In genomic region chr9:5787220-5787619, GRCh38 we compare ENCODE assay signal across 15 cellular contexts.
"Had no signal": no experiment of that assay in that cellular context is flagged by ENCODE, and none has a peak within 500 bp of the region (broad histone marks: within the 10 kb centered on the region; RNA-seq: fewer than 3 reads in every experiment).

No MANE protein-coding gene starts in this region.

- H3K9me3 ChIP-seq: testis had no signal

- H3K27ac ChIP-seq: epithelial cell of prostate, testis, uterus had no signal

- H3K4me3 ChIP-seq: cardiac muscle cell, heart left ventricle, testis, uterus had no signal

- H3K27me3 Mint-ChIP-seq: activated CD4-positive, alpha-beta T cell treated with anti-CD3 and anti-CD28 coated beads, Interleukin-2, amount 10 ng/mL, durations not matched to agents 7 days and 5 days; activated naive CD8-positive, alpha-beta T cell treated with anti-CD3 and anti-CD28 coated beads, Interleukin-2, amount 10 ng/mL, durations not matched to agents 7 days and 5 days; naive B cell; stimulated activated memory B cell treated with anti-CD40 and anti-IgM and Interleukin-4, amounts not matched to agents 10 μg/mL and 1 μg/mL and 100 μg/mL, for 72 hours had no signal

- H3K4me3 Mint-ChIP-seq: activated CD4-positive, alpha-beta T cell treated with anti-CD3 and anti-CD28 coated beads, Interleukin-2, amount 10 ng/mL, durations not matched to agents 7 days and 5 days; activated naive CD8-positive, alpha-beta T cell treated with anti-CD3 and anti-CD28 coated beads, Interleukin-2, amount 10 ng/mL, durations not matched to agents 7 days and 5 days; naive B cell; stimulated activated memory B cell treated with anti-CD40 and anti-IgM and Interleukin-4, amounts not matched to agents 10 μg/mL and 1 μg/mL and 100 μg/mL, for 72 hours had no signal

- H3K4me1 ChIP-seq: testis, uterus had no signal

- H3K27me3 ChIP-seq: cardiac muscle cell, heart left ventricle, testis, uterus had no signal

- H3K36me3 ChIP-seq: uterus had no signal

- DNase-seq: activated CD4-positive, alpha-beta T cell treated with anti-CD3 and anti-CD28 coated beads, Interleukin-2, amount 10 ng/mL, durations not matched to agents 7 days and 5 days; activated naive CD8-positive, alpha-beta T cell treated with anti-CD3 and anti-CD28 coated beads, Interleukin-2, amount 10 ng/mL, durations not matched to agents 7 days and 5 days; amygdala; heart left ventricle; naive B cell; posterior cingulate gyrus; small intestine; stimulated activated CD4-positive, alpha-beta T cell treated with anti-CD3 and anti-CD28 coated beads, Interleukin-2, amount 100 ng/mL, for 24 hours; testis; trophoblast cell; uterus had no signal

- H3K27ac Mint-ChIP-seq: activated CD4-positive, alpha-beta T cell treated with anti-CD3 and anti-CD28 coated beads, Interleukin-2, amount 10 ng/mL, durations not matched to agents 7 days and 5 days; activated naive CD8-positive, alpha-beta T cell treated with anti-CD3 and anti-CD28 coated beads, Interleukin-2, amount 10 ng/mL, durations not matched to agents 7 days and 5 days; stimulated activated memory B cell treated with anti-CD40 and anti-IgM and Interleukin-4, amounts not matched to agents 10 μg/mL and 1 μg/mL and 100 μg/mL, for 72 hours had no signal

- ATAC-seq: sciatic nerve; stimulated activated memory B cell treated with anti-CD40 and anti-IgM and Interleukin-4, amounts not matched to agents 10 μg/mL and 1 μg/mL and 100 μg/mL, for 72 hours had no signal
